ENCODE assay signal across 25 cellular contexts in the genomic region with DNA sequence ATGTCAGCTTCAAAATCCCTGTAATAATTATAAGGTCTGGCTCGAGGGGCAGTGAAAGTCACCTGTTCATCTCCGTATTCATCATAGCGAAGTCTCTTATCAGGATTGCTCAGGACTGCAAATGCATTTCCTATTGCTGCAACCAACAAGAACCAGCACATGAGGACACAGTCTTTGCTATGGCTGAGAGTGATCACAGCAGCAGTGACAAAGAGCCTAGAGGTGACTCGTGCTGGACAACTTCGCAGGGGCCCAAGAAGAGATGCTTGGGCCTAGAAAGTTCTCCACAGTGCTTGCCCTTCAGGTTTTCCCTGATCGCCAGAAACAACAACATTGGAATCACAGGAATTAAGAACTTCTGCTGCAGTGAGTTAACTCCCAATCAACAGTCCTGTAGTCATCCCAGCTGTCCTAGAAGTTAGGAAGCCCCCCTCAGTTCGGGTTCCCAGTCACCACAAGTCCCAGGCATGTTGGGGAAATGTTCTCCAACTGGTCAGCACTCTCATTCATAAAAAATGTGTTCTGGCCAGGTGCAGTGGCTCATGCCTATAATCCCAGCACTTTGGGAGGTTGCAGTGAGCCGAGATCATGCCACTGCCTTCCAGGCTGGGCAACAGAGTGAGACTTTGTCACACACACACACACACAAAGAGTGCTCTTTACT. TPM values are rescaled to one million over a fixed set of nuclear protein-coding genes. Genes with fewer than 3 reads are reported as not detected.
DNase-seq lines count a peak whose midpoint lies in the region; ATAC-seq and TF ChIP-seq lines count a peak whose summit lies in the region.
"Had no signal": no experiment of that assay in that cellular context is flagged by ENCODE, and none has a peak within 500 bp of the region (broad histone marks: within the 10 kb centered on the region; RNA-seq: fewer than 3 reads in every experiment).

No MANE protein-coding gene starts in this region.

- H3K36me3 ChIP-seq in ACC112 (ENCODE audit: insufficient read depth, low read length): peaks cover 2% of the 10 kb centered on the region; the same call in 1 of the 2 replicates
- no peaks in the 10 kb centered on the region for H3K36me3 ChIP-seq in GM23338 (ENCODE audit: insufficient read depth)
- H3K36me3 ChIP-seq in vagina: peaks cover 0 to 30% of the 10 kb centered on the region in 2 donors
- H3K36me3 ChIP-seq: prostate gland had no signal

- H3K79me2 ChIP-seq in ACC112 (ENCODE audit: control insufficient read depth, insufficient read depth, low read length, unreplicated experiment): no peaks in the 10 kb centered on the region
- H3K79me2 ChIP-seq in GM23338 (replicated peaks; ENCODE audit: insufficient read depth): no peaks in the 10 kb centered on the region

- CTCF ChIA-PET in WTC11 (lab: Charles Lee): no interaction called here
- CTCF ChIA-PET in activated naive CD4-positive, alpha-beta T cell treated with anti-CD3 and anti-CD28 coated beads, Interleukin-2, amount 10 ng/mL, durations not matched to agents 7 days and 5 days (lab: Charles Lee): interaction anchor here (1.1 to 9.6 kb wide), 4 partner anchors 10 to 88 kb away, joined by 3 to 436 read pairs (median 34); a partner anchor contains a TSS

- H3K9me3 Mint-ChIP-seq in GM23338 (no peaks in the 10 kb centered on the region), WTC11 (no peaks in the 10 kb centered on the region)
- H3K9me3 Mint-ChIP-seq in activated naive CD4-positive, alpha-beta T cell treated with anti-CD3 and anti-CD28 coated beads, Interleukin-2, amount 10 ng/mL, durations not matched to agents 7 days and 5 days: no peaks in the 10 kb centered on the region
- H3K9me3 Mint-ChIP-seq: CD4-positive, alpha-beta memory T cell; nephron; stimulated activated naive B cell treated with anti-CD40 and anti-IgM and Interleukin-4, amounts not matched to agents 10 μg/mL and 1 μg/mL and 100 μg/mL, for 72 hours had no signal

- no peaks in the 10 kb centered on the region for H4K20me1 ChIP-seq in GM23338 (replicated peaks; ENCODE audit: insufficient read depth)

- H3F3A ChIP-seq in GM23338 (replicated peaks; ENCODE audit: low read depth): no peaks in the 10 kb centered on the region

- POLR2A ChIA-PET in WTC11 (lab: Charles Lee): no interaction called here

- no peak for DNase-seq in GM23338 (ENCODE audit: low spot score)
- DNase-seq in WTC11 (ENCODE audit: low spot score): no peak
- peak; percentile 49 for DNase-seq in glomerular visceral epithelial cell (ENCODE audit: extremely low spot score)
- DNase-seq in activated CD4-positive, CD25-positive, alpha-beta regulatory T cell (lab: John Stamatoyannopoulos, UW): no peak
- no peak for DNase-seq in vagina (ENCODE audit: extremely low spot score in 2 of 2)
- DNase-seq in activated naive CD4-positive, alpha-beta T cell treated with anti-CD3 and anti-CD28 coated beads, Interleukin-2, amount 10 ng/mL, durations not matched to agents 7 days and 5 days: no peak
- DNase-seq in DMS153 treated with DMSO at 0.1 percent for 48 hours (lab: John Stamatoyannopoulos, UW; ENCODE audit: unreplicated experiment): no peak
- DNase-seq: activated CD4-positive, alpha-beta T cell treated with anti-CD3 and anti-CD28 coated beads for 36 hours; activated gamma-delta T cell treated with Interleukin-2 at 50 U/mL for 16 hours; aorta; CD4-positive, alpha-beta memory T cell; DMS79; heart left ventricle; NCI-H1048; NCI-H2081 treated with DMSO at 0.1 percent for 48 hours; NCI-H510A treated with DMSO at 0.1 percent for 48 hours; stimulated activated naive B cell treated with anti-CD40 and anti-IgM and Interleukin-4, amounts not matched to agents 10 μg/mL and 1 μg/mL and 100 μg/mL, for 72 hours; T-helper 9 cell; transverse colon had no signal

- H3K27me3 Mint-ChIP-seq in GM23338 (ENCODE audit: insufficient read depth, low read depth, poor library complexity) (peaks cover 2% of the 10 kb centered on the region), WTC11 (ENCODE audit: low read depth) (no peaks in the 10 kb centered on the region)
- no peaks in the 10 kb centered on the region for H3K27me3 Mint-ChIP-seq in activated naive CD4-positive, alpha-beta T cell treated with anti-CD3 and anti-CD28 coated beads, Interleukin-2, amount 10 ng/mL, durations not matched to agents 7 days and 5 days
- H3K27me3 Mint-ChIP-seq: activated CD4-positive, alpha-beta T cell treated with anti-CD3 and anti-CD28 coated beads for 36 hours; CD4-positive, alpha-beta memory T cell; stimulated activated naive B cell treated with anti-CD40 and anti-IgM and Interleukin-4, amounts not matched to agents 10 μg/mL and 1 μg/mL and 100 μg/mL, for 72 hours had no signal

- H3K36me3 Mint-ChIP-seq in GM23338 (ENCODE audit: low read depth) (peaks cover 40% of the 10 kb centered on the region), WTC11 (peaks cover 31% of the 10 kb centered on the region)
- peaks cover 26% of the 10 kb centered on the region for H3K36me3 Mint-ChIP-seq in activated naive CD4-positive, alpha-beta T cell treated with anti-CD3 and anti-CD28 coated beads, Interleukin-2, amount 10 ng/mL, durations not matched to agents 7 days and 5 days

- no peak overlapping the region for H3K4me2 ChIP-seq in GM23338

- H3K27ac ChIP-seq in ACC112 (ENCODE audit: low read depth, low read length) (no peak overlapping the region), GM23338 (ENCODE audit: low read depth) (peak overlapping the region; percentile 37; the same call in 1 of the 2 replicates), vagina (no peak overlapping the region)
- H3K27ac ChIP-seq: heart left ventricle, prostate gland, SJSA1, transverse colon had no signal

- peaks cover 8% of the 10 kb centered on the region for H3K4me1 ChIP-seq in ACC112 (ENCODE audit: control insufficient read depth, insufficient read depth, low read length, unreplicated experiment)
- no peaks in the 10 kb centered on the region for H3K4me1 ChIP-seq in GM23338 (ENCODE audit: insufficient read depth)
- H3K4me1 ChIP-seq in vagina: no peaks in the 10 kb centered on the region
- H3K4me1 ChIP-seq: prostate gland, SJSA1, transverse colon had no signal

- H2AFZ ChIP-seq in ACC112 (ENCODE audit: low read length, unreplicated experiment) (peak overlapping the region; percentile 36), GM23338 (no peak overlapping the region)

- H3K27ac Mint-ChIP-seq in GM23338 (no peak overlapping the region), WTC11 (0 out of 2 replicates have a peak overlapping the region, but pooled peaks have one; percentile 19)
- H3K27ac Mint-ChIP-seq in activated naive CD4-positive, alpha-beta T cell treated with anti-CD3 and anti-CD28 coated beads, Interleukin-2, amount 10 ng/mL, durations not matched to agents 7 days and 5 days: no peak overlapping the region
- H3K27ac Mint-ChIP-seq: CD4-positive, alpha-beta memory T cell; nephron; stimulated activated naive B cell treated with anti-CD40 and anti-IgM and Interleukin-4, amounts not matched to agents 10 μg/mL and 1 μg/mL and 100 μg/mL, for 72 hours had no signal

- no peak for TF ChIP-seq POLR2A in vagina (IDR thresholded peaks at IDR 0.05)

- H3K9me2 ChIP-seq in GM23338 (ENCODE audit: insufficient read depth): no peaks in the 10 kb centered on the region

- H3K4me1 Mint-ChIP-seq in GM23338 (0 out of 3 replicates have a peak, but pooled peaks cover 3% of the 10 kb centered on the region), WTC11 (no peaks in the 10 kb centered on the region)
- peaks cover 19% of the 10 kb centered on the region for H3K4me1 Mint-ChIP-seq in activated naive CD4-positive, alpha-beta T cell treated with anti-CD3 and anti-CD28 coated beads, Interleukin-2, amount 10 ng/mL, durations not matched to agents 7 days and 5 days

- H3K27me3 ChIP-seq in ACC112 (ENCODE audit: insufficient read depth, low read length): no peaks in the 10 kb centered on the region
- no peaks in the 10 kb centered on the region for H3K27me3 ChIP-seq in GM23338 (ENCODE audit: insufficient read depth)
- no peaks in the 10 kb centered on the region for H3K27me3 ChIP-seq in vagina
- H3K27me3 ChIP-seq: heart left ventricle, SJSA1, transverse colon had no signal

- H3K4me3 Mint-ChIP-seq in GM23338 (no peak overlapping the region), WTC11 (no peak overlapping the region)
- no peak overlapping the region for H3K4me3 Mint-ChIP-seq in activated naive CD4-positive, alpha-beta T cell treated with anti-CD3 and anti-CD28 coated beads, Interleukin-2, amount 10 ng/mL, durations not matched to agents 7 days and 5 days
- H3K4me3 Mint-ChIP-seq: activated CD4-positive, alpha-beta T cell treated with anti-CD3 and anti-CD28 coated beads for 36 hours; CD4-positive, alpha-beta memory T cell; nephron; stimulated activated naive B cell treated with anti-CD40 and anti-IgM and Interleukin-4, amounts not matched to agents 10 μg/mL and 1 μg/mL and 100 μg/mL, for 72 hours had no signal

- intact Hi-C loops in vagina (cut with DNase I): loop anchor here (5.0 kb wide), 1 partner anchor 91 kb away; no protein-coding TSS in a partner anchor

- no peak for ATAC-seq in GM23338
- ATAC-seq in WTC11: no peak
- ATAC-seq: activated CD4-positive, alpha-beta T cell treated with anti-CD3 and anti-CD28 coated beads for 36 hours; heart left ventricle; stimulated activated naive B cell treated with anti-CD40 and anti-IgM and Interleukin-4, amounts not matched to agents 10 μg/mL and 1 μg/mL and 100 μg/mL, for 72 hours had no signal

- H3K9me3 ChIP-seq in vagina: no peaks in the 10 kb centered on the region
- H3K9me3 ChIP-seq: heart left ventricle, prostate gland, SJSA1, transverse colon had no signal

- H3K4me3 ChIP-seq in ACC112 (ENCODE audit: low read depth, low read length) (no peak overlapping the region), GM23338 (no peak overlapping the region), vagina (no peak overlapping the region)
- H3K4me3 ChIP-seq: heart left ventricle, prostate gland, SJSA1, transverse colon had no signal

- TF ChIP-seq CTCF in GM23338 (conservative IDR thresholded peaks at IDR 0.05; ENCODE audit: low read depth in 2 of 2): no peak
- TF ChIP-seq CTCF in WTC11 (IDR thresholded peaks at IDR 0.05): no peak
- TF ChIP-seq CTCF in vagina (IDR thresholded peaks at IDR 0.05): no peak

RNA-seq across cellular contexts. Expression of a gene that starts 13.0 kb away (rescaled TPM):
- total RNA-seq in GM23338 (2014; rRNA removed; shearing (Covaris generic)): 14.2 and 18.9 TPM in 2 replicates
- polyA plus RNA-seq in GM23338 (2016; fragmentation: Nextera tagmentation; extraction: Ambion mirVana): 13.4 and 15.1 TPM in 2 replicates
- 23.7 to 29.1 TPM (median 28.9 TPM) in 3 replicates for total RNA-seq in WTC11 (2021)
- total RNA-seq in vagina: 7.6 TPM

RNA-seq across cellular contexts. Expression of a gene that starts 22.5 kb away (rescaled TPM):
- total RNA-seq in GM23338 (2014; rRNA removed; shearing (Covaris generic)): 7.1 and 16.0 TPM in 2 replicates
- 20.6 and 22.4 TPM in 2 replicates for polyA plus RNA-seq in GM23338 (2016; fragmentation: Nextera tagmentation; extraction: Ambion mirVana)
- total RNA-seq in WTC11 (2021) (12.9 to 13.9 TPM (median 13.2 TPM) in 3 replicates), vagina (12.3 TPM)

RNA-seq across cellular contexts. Expression of a gene that starts 31.4 kb away (rescaled TPM):
- total RNA-seq in GM23338 (2014; rRNA removed; shearing (Covaris generic)): 2.7 and 3.1 TPM in 2 replicates
- polyA plus RNA-seq in GM23338 (2016; fragmentation: Nextera tagmentation; extraction: Ambion mirVana): 0.54 and 0.73 TPM in 2 replicates
- total RNA-seq in WTC11 (2021) (2.5 to 3.3 TPM (median 3.2 TPM) in 3 replicates), vagina (2.5 TPM)

RNA-seq across cellular contexts. Expression of a gene that starts 36.2 kb away (rescaled TPM):
- 1.2 and 2.2 TPM in 2 replicates for total RNA-seq in GM23338 (2014; rRNA removed; shearing (Covaris generic))
- polyA plus RNA-seq in GM23338 (2016; fragmentation: Nextera tagmentation; extraction: Ambion mirVana): 2.5 and 2.6 TPM in 2 replicates
- total RNA-seq in WTC11 (2021) (1.8 to 2.7 TPM (median 2.3 TPM) in 3 replicates), vagina (37.1 TPM)
- polyA plus RNA-seq: CD4-positive, alpha-beta memory T cell had no signal

RNA-seq across cellular contexts. Expression of a gene that starts 36.6 kb away (rescaled TPM):
- 1.6 TPM in 1 of 2 replicates, not detected in the other for total RNA-seq in GM23338 (2014; rRNA removed; shearing (Covaris generic))
- 0.52 and 0.71 TPM in 2 replicates for polyA plus RNA-seq in GM23338 (2016; fragmentation: Nextera tagmentation; extraction: Ambion mirVana)
- total RNA-seq in WTC11 (2021) (0.85 to 1.8 TPM (median 1.1 TPM) in 3 replicates), vagina (not detected)
- total RNA-seq: A172, epithelial cell of proximal tubule, SJSA1 had no signal
